29 cellular contexts compared by ENCODE assay signal in the genomic region with DNA sequence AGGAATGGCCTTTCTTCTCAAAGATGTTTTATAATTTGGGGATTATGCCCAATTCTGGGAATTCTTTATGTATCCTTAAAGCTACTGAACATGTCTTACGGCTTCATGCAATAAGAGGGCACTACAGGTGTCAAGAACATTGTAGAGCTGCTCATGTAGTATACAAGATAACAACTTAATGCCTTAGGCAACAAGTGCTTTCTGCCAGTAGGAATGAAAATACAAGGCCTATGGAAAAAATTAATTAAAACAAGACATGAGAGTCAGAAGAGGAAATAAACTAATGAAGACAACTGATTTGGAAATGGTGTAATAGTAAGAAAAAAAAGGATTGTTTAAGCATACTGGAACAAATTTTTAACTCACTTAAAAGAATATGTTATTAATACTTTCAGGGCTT.
"Had no signal": no experiment of that assay in that cellular context is flagged by ENCODE, and none has a peak within 500 bp of the region (broad histone marks: within the 10 kb centered on the region; RNA-seq: fewer than 3 reads in every experiment).

No MANE protein-coding gene starts in this region.

- FAIRE-seq: urothelium cell line had no signal

- ATAC-seq: stimulated activated effector memory CD8-positive, alpha-beta T cell treated with anti-CD3 and anti-CD28 coated beads, Interleukin-12 subunit alpha, Interleukin-12 subunit beta, amount 100 ng/mL, for 72 hours; stimulated activated memory B cell treated with anti-CD40 and anti-IgM and Interleukin-4, amounts not matched to agents 10 μg/mL and 1 μg/mL and 100 μg/mL, for 72 hours; stimulated activated naive B cell treated with anti-CD40 and anti-IgM and Interleukin-4, amounts not matched to agents 10 μg/mL and 1 μg/mL and 100 μg/mL, for 72 hours; stimulated activated naive CD8-positive, alpha-beta T cell treated with anti-CD3 and anti-CD28 coated beads, Interleukin-15, amount 100 ng/mL, for 72 hours; stimulated activated naive CD8-positive, alpha-beta T cell treated with anti-CD3 and anti-CD28 coated beads, Interleukin-15, Interleukin-2, amounts not matched to agents 100 U/mL and 50 U/mL, for 24 hours; upper lobe of right lung had no signal

- H3K9me3 Mint-ChIP-seq: stimulated activated effector memory CD8-positive, alpha-beta T cell treated with anti-CD3 and anti-CD28 coated beads, Interleukin-12 subunit alpha, Interleukin-12 subunit beta, amount 100 ng/mL, for 72 hours; stimulated activated naive B cell treated with anti-CD40 and anti-IgM and Interleukin-4, amounts not matched to agents 10 μg/mL and 1 μg/mL and 100 μg/mL, for 72 hours; stimulated activated naive CD8-positive, alpha-beta T cell treated with anti-CD3 and anti-CD28 coated beads, Interleukin-15, amount 100 ng/mL, for 72 hours; stimulated activated naive CD8-positive, alpha-beta T cell treated with anti-CD3 and anti-CD28 coated beads, Interleukin-15, Interleukin-2, amounts not matched to agents 100 ng/mL and 50 ng/mL, for 24 hours; type B pancreatic cell had no signal

- H3K4me3 Mint-ChIP-seq: stimulated activated effector memory CD8-positive, alpha-beta T cell treated with anti-CD3 and anti-CD28 coated beads, Interleukin-12 subunit alpha, Interleukin-12 subunit beta, amount 100 ng/mL, for 72 hours; stimulated activated memory B cell treated with anti-CD40 and anti-IgM and Interleukin-4, amounts not matched to agents 10 μg/mL and 1 μg/mL and 100 μg/mL, for 72 hours; stimulated activated naive B cell treated with anti-CD40 and anti-IgM and Interleukin-4, amounts not matched to agents 10 μg/mL and 1 μg/mL and 100 μg/mL, for 72 hours; stimulated activated naive CD8-positive, alpha-beta T cell treated with anti-CD3 and anti-CD28 coated beads, Interleukin-15, amount 100 ng/mL, for 72 hours; stimulated activated naive CD8-positive, alpha-beta T cell treated with anti-CD3 and anti-CD28 coated beads, Interleukin-15, Interleukin-2, amounts not matched to agents 100 ng/mL and 50 ng/mL, for 24 hours; type B pancreatic cell had no signal

- H3K9me3 ChIP-seq: stomach, suprapubic skin, testis, thoracic aorta, thyroid gland, tibial artery, tibial nerve, transverse colon, upper lobe of left lung, upper lobe of right lung, uterus, vagina had no signal

- DNase-seq: stimulated activated CD4-positive, alpha-beta T cell treated with anti-CD3 and anti-CD28 coated beads, Interleukin-2, amount 100 ng/mL, for 48 hours; stimulated activated CD4-positive, alpha-beta T cell treated with anti-CD3 and anti-CD28 coated beads, Interleukin-4, amount 100 ng/mL, for 1 hour; stimulated activated CD4-positive, alpha-beta T cell treated with anti-CD3 and anti-CD28 coated beads, Interleukin-4, amount 100 ng/mL, for 24 hours; stimulated activated CD4-positive, alpha-beta T cell treated with anti-CD3 and anti-CD28 coated beads, Interleukin-4, amount 100 ng/mL, for 4 hours; stimulated activated CD8-positive, alpha-beta memory T cell treated with anti-CD3 and anti-CD28 coated beads, Interleukin-4, amount 100 ng/mL, for 48 hours; stimulated activated naive B cell treated with anti-CD40 and anti-IgM and Interleukin-4, amounts not matched to agents 10 μg/mL and 1 μg/mL and 100 μg/mL, for 72 hours; stimulated activated naive CD4-positive, alpha-beta T cell; stimulated activated naive CD4-positive, alpha-beta T cell treated with Interleukin-2 at 50 U/mL for 16 hours; stimulated activated naive CD8-positive, alpha-beta T cell treated with anti-CD3 and anti-CD28 coated beads, Interleukin-15, amount 100 ng/mL, for 72 hours; stimulated activated naive CD8-positive, alpha-beta T cell treated with anti-CD3 and anti-CD28 coated beads, Interleukin-15, Interleukin-2, amounts not matched to agents 100 U/mL and 50 U/mL, for 24 hours; stomach; substantia nigra; testis; thyroid gland; tibial artery; transverse colon; trophoblast cell; upper lobe of left lung; upper lobe of right lung; uterus had no signal

- H3K27me3 ChIP-seq: stomach, suprapubic skin, testis, thyroid gland, tibial artery, tibial nerve, transverse colon, upper lobe of left lung, upper lobe of right lung, uterus, vagina had no signal

- H3K36me3 Mint-ChIP-seq: stimulated activated effector memory CD8-positive, alpha-beta T cell treated with anti-CD3 and anti-CD28 coated beads, Interleukin-12 subunit alpha, Interleukin-12 subunit beta, amount 100 ng/mL, for 72 hours; stimulated activated memory B cell treated with anti-CD40 and anti-IgM and Interleukin-4, amounts not matched to agents 10 μg/mL and 1 μg/mL and 100 μg/mL, for 72 hours; stimulated activated naive B cell treated with anti-CD40 and anti-IgM and Interleukin-4, amounts not matched to agents 10 μg/mL and 1 μg/mL and 100 μg/mL, for 72 hours; type B pancreatic cell had no signal

- H3K27ac Mint-ChIP-seq: stimulated activated effector memory CD8-positive, alpha-beta T cell treated with anti-CD3 and anti-CD28 coated beads, Interleukin-12 subunit alpha, Interleukin-12 subunit beta, amount 100 ng/mL, for 72 hours; stimulated activated memory B cell treated with anti-CD40 and anti-IgM and Interleukin-4, amounts not matched to agents 10 μg/mL and 1 μg/mL and 100 μg/mL, for 72 hours; stimulated activated naive B cell treated with anti-CD40 and anti-IgM and Interleukin-4, amounts not matched to agents 10 μg/mL and 1 μg/mL and 100 μg/mL, for 72 hours; stimulated activated naive CD8-positive, alpha-beta T cell treated with anti-CD3 and anti-CD28 coated beads, Interleukin-15, amount 100 ng/mL, for 72 hours; stimulated activated naive CD8-positive, alpha-beta T cell treated with anti-CD3 and anti-CD28 coated beads, Interleukin-15, Interleukin-2, amounts not matched to agents 100 ng/mL and 50 ng/mL, for 24 hours; type B pancreatic cell had no signal

- H3K4me1 ChIP-seq: stomach, suprapubic skin, tibial nerve, transverse colon, upper lobe of left lung, upper lobe of right lung, uterus had no signal

- H3K27ac ChIP-seq: stomach, suprapubic skin, testis, thoracic aorta, tibial artery, tibial nerve, transverse colon, upper lobe of left lung, upper lobe of right lung, uterus, vagina had no signal

- H3K36me3 ChIP-seq: stomach, suprapubic skin, thoracic aorta, thyroid gland, tibial artery, tibial nerve, transverse colon, upper lobe of left lung, upper lobe of right lung, uterus, vagina had no signal

- H3K4me3 ChIP-seq: stomach, suprapubic skin, testis, thoracic aorta, thyroid gland, tibial artery, tibial nerve, transverse colon, upper lobe of left lung, upper lobe of right lung, uterus, vagina had no signal

- H3K27me3 Mint-ChIP-seq: stimulated activated memory B cell treated with anti-CD40 and anti-IgM and Interleukin-4, amounts not matched to agents 10 μg/mL and 1 μg/mL and 100 μg/mL, for 72 hours; type B pancreatic cell had no signal

- H3K4me1 Mint-ChIP-seq: stimulated activated effector memory CD8-positive, alpha-beta T cell treated with anti-CD3 and anti-CD28 coated beads, Interleukin-12 subunit alpha, Interleukin-12 subunit beta, amount 100 ng/mL, for 72 hours; stimulated activated memory B cell treated with anti-CD40 and anti-IgM and Interleukin-4, amounts not matched to agents 10 μg/mL and 1 μg/mL and 100 μg/mL, for 72 hours; stimulated activated naive B cell treated with anti-CD40 and anti-IgM and Interleukin-4, amounts not matched to agents 10 μg/mL and 1 μg/mL and 100 μg/mL, for 72 hours; stimulated activated naive CD8-positive, alpha-beta T cell treated with anti-CD3 and anti-CD28 coated beads, Interleukin-15, amount 100 ng/mL, for 72 hours had no signal
